In the genomic region with DNA sequence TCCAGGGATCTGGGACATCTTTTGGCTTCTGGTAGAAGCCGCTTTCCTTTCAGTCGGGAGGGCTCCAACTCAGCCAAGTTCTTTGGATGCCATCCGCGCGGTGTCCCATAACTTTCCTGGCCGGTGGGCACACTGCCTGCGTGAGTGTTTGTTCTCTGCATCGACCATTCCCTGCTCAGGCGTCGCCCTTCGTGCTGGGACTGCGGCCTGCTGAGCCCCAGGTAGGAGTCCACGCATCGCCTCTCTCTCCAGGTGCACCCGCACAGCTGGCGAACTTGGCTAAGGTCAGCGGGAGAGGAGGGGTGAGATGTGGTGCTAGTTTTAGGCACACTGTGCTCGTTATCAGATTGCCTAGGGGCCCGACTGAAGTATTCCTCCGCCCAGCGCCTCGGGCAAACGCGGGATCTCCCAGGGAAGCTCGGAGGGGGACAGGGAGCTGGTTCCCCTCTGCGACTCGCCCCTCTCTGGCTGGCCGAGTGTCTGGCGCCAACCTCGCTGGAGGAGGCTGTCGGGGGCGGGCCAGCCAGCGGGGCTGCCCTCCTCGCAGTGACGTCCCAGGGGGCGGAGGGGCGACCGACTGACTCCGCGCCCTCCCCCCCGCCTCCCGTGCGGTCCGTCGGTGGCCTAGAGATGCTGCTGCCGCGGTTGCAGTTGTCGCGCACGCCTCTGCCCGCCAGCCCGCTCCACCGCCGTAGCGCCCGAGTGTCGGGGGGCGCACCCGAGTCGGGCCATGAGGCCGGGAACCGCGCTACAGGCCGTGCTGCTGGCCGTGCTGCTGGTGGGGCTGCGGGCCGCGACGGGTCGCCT, we compare ENCODE assay signal across 8 cellular contexts. TPM values are rescaled to one million over a fixed set of nuclear protein-coding genes. Genes with fewer than 3 reads are reported as not detected.
DNase-seq lines count a peak whose midpoint lies in the region; ATAC-seq and TF ChIP-seq lines count a peak whose summit lies in the region.

A gene with protein sequence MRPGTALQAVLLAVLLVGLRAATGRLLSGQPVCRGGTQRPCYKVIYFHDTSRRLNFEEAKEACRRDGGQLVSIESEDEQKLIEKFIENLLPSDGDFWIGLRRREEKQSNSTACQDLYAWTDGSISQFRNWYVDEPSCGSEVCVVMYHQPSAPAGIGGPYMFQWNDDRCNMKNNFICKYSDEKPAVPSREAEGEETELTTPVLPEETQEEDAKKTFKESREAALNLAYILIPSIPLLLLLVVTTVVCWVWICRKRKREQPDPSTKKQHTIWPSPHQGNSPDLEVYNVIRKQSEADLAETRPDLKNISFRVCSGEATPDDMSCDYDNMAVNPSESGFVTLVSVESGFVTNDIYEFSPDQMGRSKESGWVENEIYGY (plus strand): TSS at position 607 of the 807 bp plus-strand sequence. CDS start 124 bp downstream, at position 731.

- peak in 4 of 5 donors; percentile 10 to 63 (median 37) for DNase-seq in CD8-positive, alpha-beta memory T cell
- DNase-seq in NCI-H146 treated with DMSO at 0.1 percent for 48 hours (lab: John Stamatoyannopoulos, UW; ENCODE audit: unreplicated experiment) (peak; percentile 21), activated gamma-delta T cell treated with Interleukin-2 at 50 U/mL for 16 hours (peak; percentile 48), globus pallidus (ENCODE audit: low spot score) (peak; percentile 82), neural crest cell (ENCODE audit: low read depth, low spot score) (peak; percentile 47), NCI-H2081 (lab: John Stamatoyannopoulos, UW) (no peak), Karpas-422 (no peak)

- no peaks in the 10 kb centered on the region for H4K20me1 ChIP-seq in Karpas-422 (ENCODE audit: insufficient read depth, low read depth, low read length)

- H3K9me2 ChIP-seq in Karpas-422 (replicated peaks; ENCODE audit: insufficient read depth, low read length) = no peaks in the 10 kb centered on the region

- no peaks in the 10 kb centered on the region for H3K36me3 ChIP-seq in CD8-positive, alpha-beta memory T cell (ENCODE audit: insufficient read depth, low read length)
- H3K36me3 ChIP-seq in Karpas-422 (ENCODE audit: insufficient read depth, low read length) = no peaks in the 10 kb centered on the region

- CTCF ChIA-PET in CD8-positive, alpha-beta memory T cell (lab: Charles Lee) = no interaction called here

- H3K9me3 ChIP-seq in CD8-positive, alpha-beta memory T cell (ENCODE audit: low read length) = no peaks in the 10 kb centered on the region
- H3K9me3 ChIP-seq in Karpas-422 (ENCODE audit: low read length) = 0 out of 2 replicates have a peak, but pooled peaks cover 2% of the 10 kb centered on the region

- H3K27me3 ChIP-seq in CD8-positive, alpha-beta memory T cell (ENCODE audit: insufficient read depth, low read length, poor library complexity, severe bottlenecking) = peaks cover 24% of the 10 kb centered on the region
- 0 out of 2 replicates have a peak, but pooled peaks cover 5% of the 10 kb centered on the region for H3K27me3 ChIP-seq in Karpas-422 (ENCODE audit: low read length)

- no peak within 1 kb of the TSS for H3K4me2 ChIP-seq in Karpas-422 (ENCODE audit: low read depth, low read length, poor library complexity, severe bottlenecking)

- no peaks in the 10 kb centered on the region for H3K79me2 ChIP-seq in Karpas-422 (ENCODE audit: low read length)

- peak within 1 kb of the TSS in 5 of 8 donors; percentile 24 to 48 (median 36) for H3K27ac Mint-ChIP-seq in CD8-positive, alpha-beta memory T cell
- no peak within 1 kb of the TSS for H3K27ac Mint-ChIP-seq in neural crest cell (ENCODE audit: unreplicated experiment)

- H3K9ac ChIP-seq in Karpas-422 (ENCODE audit: low read length) = no peak within 1 kb of the TSS

- H3K27me3 Mint-ChIP-seq in CD8-positive, alpha-beta memory T cell = peaks cover 36 to 88% of the 10 kb centered on the region in 2 donors
- peaks cover 72% of the 10 kb centered on the region for H3K27me3 Mint-ChIP-seq in neural crest cell (ENCODE audit: low read depth)

- H3K27ac ChIP-seq in CD8-positive, alpha-beta memory T cell (ENCODE audit: low read depth, low read length) = no peak within 1 kb of the TSS
- no peak within 1 kb of the TSS for H3K27ac ChIP-seq in Karpas-422 (ENCODE audit: low read length)

- TF ChIP-seq CTCF in neural crest cell (conservative IDR thresholded peaks at IDR 0.05) = no peak

- no peak for ATAC-seq in HG03432 (IDR thresholded peaks at IDR 0.05; ENCODE audit: unreplicated experiment)

- peaks cover 14 to 37% (median 23%) of the 10 kb centered on the region in 3 donors for H3K4me1 Mint-ChIP-seq in CD8-positive, alpha-beta memory T cell
- peaks cover 18% of the 10 kb centered on the region for H3K4me1 Mint-ChIP-seq in neural crest cell

- H3K4me3 ChIP-seq in CD8-positive, alpha-beta memory T cell (ENCODE audit: low read length) = peak within 1 kb of the TSS; percentile 34
- H3K4me3 ChIP-seq in Karpas-422 (ENCODE audit: low read length) = no peak within 1 kb of the TSS

- no peaks in the 10 kb centered on the region for H3K36me3 Mint-ChIP-seq in CD8-positive, alpha-beta memory T cell
- H3K36me3 Mint-ChIP-seq in neural crest cell (ENCODE audit: low read depth) = no peaks in the 10 kb centered on the region

- peaks cover 26% of the 10 kb centered on the region for H3K4me1 ChIP-seq in CD8-positive, alpha-beta memory T cell (ENCODE audit: insufficient read depth, low read length)
- no peaks in the 10 kb centered on the region for H3K4me1 ChIP-seq in Karpas-422 (ENCODE audit: low read length)

- H3K9me3 Mint-ChIP-seq in CD8-positive, alpha-beta memory T cell = peaks cover 0 to 2% (median 0%) of the 10 kb centered on the region in 5 donors
- H3K9me3 Mint-ChIP-seq in neural crest cell = no peaks in the 10 kb centered on the region

- H2AFZ ChIP-seq in Karpas-422 (ENCODE audit: low read length) = no peak within 1 kb of the TSS

- POLR2A ChIA-PET in CD8-positive, alpha-beta memory T cell (lab: Charles Lee) = no interaction called here

- peak within 1 kb of the TSS; percentile 40 to 80 (median 72) for H3K4me3 Mint-ChIP-seq in CD8-positive, alpha-beta memory T cell
- H3K4me3 Mint-ChIP-seq in neural crest cell = peak within 1 kb of the TSS; percentile 80

RNA-seq across cellular contexts. Expression of the gene that starts here (rescaled TPM):
- 1 to 10 TPM in 1 of 2 experiments, under 1 TPM in 1; 0.85 to 1.4 TPM for total RNA-seq in CD8-positive, alpha-beta memory T cell
- polyA plus RNA-seq in CD8-positive, alpha-beta memory T cell = 0.21 TPM
- total RNA-seq in neural crest cell = 3.8 and 4.4 TPM in 2 replicates
- total RNA-seq in Karpas-422 (2014; rRNA removed; shearing (Covaris generic); ENCODE audit: low replicate concordance) = not detected in 2 replicates

Comparison
In these comparisons a context has a peak if more than half of its experiments do, and no peak if none do; other contexts are left out.
1. DNase-seq: peak in CD8-positive, alpha-beta memory T cell (4 of 5), NCI-H146 treated with DMSO at 0.1 percent for 48 hours (single experiment), activated gamma-delta T cell treated with Interleukin-2 at 50 U/mL for 16 hours (single experiment), globus pallidus (single experiment) and neural crest cell (single experiment); none in NCI-H2081 (0 of 2) and Karpas-422 (single experiment).